ENCODE assay signal across 18 cellular contexts in genomic region chrX:68179355-68179754, GRCh38.
"Had no signal": no experiment of that assay in that cellular context is flagged by ENCODE, and none has a peak within 500 bp of the region (broad histone marks: within the 10 kb centered on the region; RNA-seq: fewer than 3 reads in every experiment).

No MANE protein-coding gene starts in this region.

- H3K36me3 Mint-ChIP-seq: naive thymus-derived CD8-positive, alpha-beta T cell; stimulated activated effector memory CD8-positive, alpha-beta T cell treated with anti-CD3 and anti-CD28 coated beads, Interleukin-12 subunit alpha, Interleukin-12 subunit beta, amount 100 ng/mL, for 72 hours had no signal

- H3K27ac Mint-ChIP-seq: effector memory CD8-positive, alpha-beta T cell; naive thymus-derived CD8-positive, alpha-beta T cell; nephron progenitor cell; stimulated activated effector memory CD8-positive, alpha-beta T cell treated with anti-CD3 and anti-CD28 coated beads, Interleukin-12 subunit alpha, Interleukin-12 subunit beta, amount 100 ng/mL, for 72 hours had no signal

- H3K4me3 Mint-ChIP-seq: effector memory CD8-positive, alpha-beta T cell; naive thymus-derived CD8-positive, alpha-beta T cell; nephron progenitor cell; stimulated activated effector memory CD8-positive, alpha-beta T cell treated with anti-CD3 and anti-CD28 coated beads, Interleukin-12 subunit alpha, Interleukin-12 subunit beta, amount 100 ng/mL, for 72 hours had no signal

- ATAC-seq: effector memory CD8-positive, alpha-beta T cell; left ventricle myocardium superior; lower lobe of right lung; naive thymus-derived CD8-positive, alpha-beta T cell; sciatic nerve; stimulated activated effector memory CD8-positive, alpha-beta T cell treated with anti-CD3 and anti-CD28 coated beads, Interleukin-12 subunit alpha, Interleukin-12 subunit beta, amount 100 ng/mL, for 72 hours had no signal

- H3K9me3 Mint-ChIP-seq: effector memory CD8-positive, alpha-beta T cell had no signal

- H3K4me1 Mint-ChIP-seq: nephron progenitor cell; stimulated activated effector memory CD8-positive, alpha-beta T cell treated with anti-CD3 and anti-CD28 coated beads, Interleukin-12 subunit alpha, Interleukin-12 subunit beta, amount 100 ng/mL, for 72 hours had no signal

- DNase-seq: effector memory CD8-positive, alpha-beta T cell; erythroblast; esophagus squamous epithelium; head of caudate nucleus; left ventricle myocardium superior; lower lobe of right lung; naive thymus-derived CD8-positive, alpha-beta T cell; nephron progenitor cell; nucleus accumbens; stimulated activated CD4-positive, alpha-beta T cell treated with anti-CD3 and anti-CD28 coated beads, Interleukin-12 subunit alpha, Interleukin-12 subunit beta, amount 100 ng/mL, for 4 hours; stimulated activated CD4-positive, alpha-beta T cell treated with anti-CD3 and anti-CD28 coated beads, Interleukin-1b, Interleukin-23, amount 100 ng/mL, for 48 hours; stimulated activated CD4-positive, alpha-beta T cell treated with anti-CD3 and anti-CD28 coated beads, Interleukin-4, amount 100 ng/mL, for 1 hour; stimulated activated naive CD4-positive, alpha-beta T cell treated with Interleukin-2 at 50 U/mL for 16 hours; stomach; thyroid gland; trophoblast cell had no signal

- H3K27me3 Mint-ChIP-seq: effector memory CD8-positive, alpha-beta T cell had no signal
